In the genomic region with DNA sequence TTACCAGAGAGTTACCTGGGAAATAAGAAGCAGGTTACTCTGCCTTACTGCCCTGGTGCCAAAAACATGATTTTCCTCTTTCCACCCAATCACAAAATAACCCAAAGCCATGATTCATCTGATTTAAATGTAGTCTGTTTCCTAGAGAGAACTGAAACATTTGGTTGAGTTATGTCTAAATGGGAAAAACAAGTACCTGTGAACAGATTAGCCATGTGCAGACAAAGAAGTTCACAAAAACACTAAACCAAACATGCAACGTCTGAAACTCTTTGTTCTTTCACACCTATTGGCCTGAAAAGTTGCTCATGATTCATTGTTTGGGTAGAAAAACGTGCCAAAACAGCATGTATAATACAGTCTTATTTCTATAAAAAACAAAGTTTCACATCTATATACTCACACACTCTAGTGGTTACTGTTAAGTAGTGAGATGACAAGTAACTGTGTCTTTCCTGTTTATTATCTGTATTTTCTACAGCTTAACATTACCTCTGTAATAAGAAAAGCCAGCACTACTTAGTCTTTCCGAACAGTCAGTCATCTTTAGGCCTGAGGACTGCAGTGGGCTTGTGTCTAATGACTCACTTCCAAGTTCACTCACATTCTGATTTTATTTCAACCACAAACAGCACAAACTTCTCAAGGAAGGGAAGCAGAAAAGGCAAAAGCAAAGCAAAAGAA, we compare ENCODE assay signal across 1 cellular context.
A peak's percentile ranks its signal among the peaks of the same experiment; 100 is the strongest.
TF ChIP-seq lines count a peak whose summit lies in the region.

No MANE protein-coding gene starts in this region.

TF ChIP-seq in GM12878, 131 proteins besides CTCF, POLR2A, EP300 and RAD21 (continued from another document and continues in another):
- TF ChIP-seq, protein P1, sequence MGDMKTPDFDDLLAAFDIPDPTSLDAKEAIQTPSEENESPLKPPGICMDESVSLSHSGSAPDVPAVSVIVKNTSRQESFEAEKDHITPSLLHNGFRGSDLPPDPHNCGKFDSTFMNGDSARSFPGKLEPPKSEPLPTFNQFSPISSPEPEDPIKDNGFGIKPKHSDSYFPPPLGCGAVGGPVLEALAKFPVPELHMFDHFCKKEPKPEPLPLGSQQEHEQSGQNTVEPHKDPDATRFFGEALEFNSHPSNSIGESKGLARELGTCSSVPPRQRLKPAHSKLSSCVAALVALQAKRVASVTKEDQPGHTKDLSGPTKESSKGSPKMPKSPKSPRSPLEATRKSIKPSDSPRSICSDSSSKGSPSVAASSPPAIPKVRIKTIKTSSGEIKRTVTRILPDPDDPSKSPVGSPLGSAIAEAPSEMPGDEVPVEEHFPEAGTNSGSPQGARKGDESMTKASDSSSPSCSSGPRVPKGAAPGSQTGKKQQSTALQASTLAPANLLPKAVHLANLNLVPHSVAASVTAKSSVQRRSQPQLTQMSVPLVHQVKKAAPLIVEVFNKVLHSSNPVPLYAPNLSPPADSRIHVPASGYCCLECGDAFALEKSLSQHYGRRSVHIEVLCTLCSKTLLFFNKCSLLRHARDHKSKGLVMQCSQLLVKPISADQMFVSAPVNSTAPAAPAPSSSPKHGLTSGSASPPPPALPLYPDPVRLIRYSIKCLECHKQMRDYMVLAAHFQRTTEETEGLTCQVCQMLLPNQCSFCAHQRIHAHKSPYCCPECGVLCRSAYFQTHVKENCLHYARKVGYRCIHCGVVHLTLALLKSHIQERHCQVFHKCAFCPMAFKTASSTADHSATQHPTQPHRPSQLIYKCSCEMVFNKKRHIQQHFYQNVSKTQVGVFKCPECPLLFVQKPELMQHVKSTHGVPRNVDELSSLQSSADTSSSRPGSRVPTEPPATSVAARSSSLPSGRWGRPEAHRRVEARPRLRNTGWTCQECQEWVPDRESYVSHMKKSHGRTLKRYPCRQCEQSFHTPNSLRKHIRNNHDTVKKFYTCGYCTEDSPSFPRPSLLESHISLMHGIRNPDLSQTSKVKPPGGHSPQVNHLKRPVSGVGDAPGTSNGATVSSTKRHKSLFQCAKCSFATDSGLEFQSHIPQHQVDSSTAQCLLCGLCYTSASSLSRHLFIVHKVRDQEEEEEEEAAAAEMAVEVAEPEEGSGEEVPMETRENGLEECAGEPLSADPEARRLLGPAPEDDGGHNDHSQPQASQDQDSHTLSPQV (IDR thresholded peaks at IDR 0.05): 0 out of 2 replicates have a peak, but pooled peaks have one; percentile 17
- TF ChIP-seq, protein P2, sequence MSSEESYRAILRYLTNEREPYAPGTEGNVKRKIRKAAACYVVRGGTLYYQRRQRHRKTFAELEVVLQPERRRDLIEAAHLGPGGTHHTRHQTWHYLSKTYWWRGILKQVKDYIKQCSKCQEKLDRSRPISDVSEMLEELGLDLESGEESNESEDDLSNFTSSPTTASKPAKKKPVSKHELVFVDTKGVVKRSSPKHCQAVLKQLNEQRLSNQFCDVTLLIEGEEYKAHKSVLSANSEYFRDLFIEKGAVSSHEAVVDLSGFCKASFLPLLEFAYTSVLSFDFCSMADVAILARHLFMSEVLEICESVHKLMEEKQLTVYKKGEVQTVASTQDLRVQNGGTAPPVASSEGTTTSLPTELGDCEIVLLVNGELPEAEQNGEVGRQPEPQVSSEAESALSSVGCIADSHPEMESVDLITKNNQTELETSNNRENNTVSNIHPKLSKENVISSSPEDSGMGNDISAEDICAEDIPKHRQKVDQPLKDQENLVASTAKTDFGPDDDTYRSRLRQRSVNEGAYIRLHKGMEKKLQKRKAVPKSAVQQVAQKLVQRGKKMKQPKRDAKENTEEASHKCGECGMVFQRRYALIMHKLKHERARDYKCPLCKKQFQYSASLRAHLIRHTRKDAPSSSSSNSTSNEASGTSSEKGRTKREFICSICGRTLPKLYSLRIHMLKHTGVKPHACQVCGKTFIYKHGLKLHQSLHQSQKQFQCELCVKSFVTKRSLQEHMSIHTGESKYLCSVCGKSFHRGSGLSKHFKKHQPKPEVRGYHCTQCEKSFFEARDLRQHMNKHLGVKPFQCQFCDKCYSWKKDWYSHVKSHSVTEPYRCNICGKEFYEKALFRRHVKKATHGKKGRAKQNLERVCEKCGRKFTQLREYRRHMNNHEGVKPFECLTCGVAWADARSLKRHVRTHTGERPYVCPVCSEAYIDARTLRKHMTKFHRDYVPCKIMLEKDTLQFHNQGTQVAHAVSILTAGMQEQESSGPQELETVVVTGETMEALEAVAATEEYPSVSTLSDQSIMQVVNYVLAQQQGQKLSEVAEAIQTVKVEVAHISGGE (CRISPR knock-in tag; IDR thresholded peaks at IDR 0.05): no peak
- TF ChIP-seq MTA3 (IDR thresholded peaks at IDR 0.05; ENCODE audit: borderline replicate concordance, low read length): peak; percentile 85; the same call in 1 of the 2 replicates
- TF ChIP-seq ZBED1 (IDR thresholded peaks at IDR 0.05; ENCODE audit: borderline replicate concordance): no peak
- TF ChIP-seq, protein P3, sequence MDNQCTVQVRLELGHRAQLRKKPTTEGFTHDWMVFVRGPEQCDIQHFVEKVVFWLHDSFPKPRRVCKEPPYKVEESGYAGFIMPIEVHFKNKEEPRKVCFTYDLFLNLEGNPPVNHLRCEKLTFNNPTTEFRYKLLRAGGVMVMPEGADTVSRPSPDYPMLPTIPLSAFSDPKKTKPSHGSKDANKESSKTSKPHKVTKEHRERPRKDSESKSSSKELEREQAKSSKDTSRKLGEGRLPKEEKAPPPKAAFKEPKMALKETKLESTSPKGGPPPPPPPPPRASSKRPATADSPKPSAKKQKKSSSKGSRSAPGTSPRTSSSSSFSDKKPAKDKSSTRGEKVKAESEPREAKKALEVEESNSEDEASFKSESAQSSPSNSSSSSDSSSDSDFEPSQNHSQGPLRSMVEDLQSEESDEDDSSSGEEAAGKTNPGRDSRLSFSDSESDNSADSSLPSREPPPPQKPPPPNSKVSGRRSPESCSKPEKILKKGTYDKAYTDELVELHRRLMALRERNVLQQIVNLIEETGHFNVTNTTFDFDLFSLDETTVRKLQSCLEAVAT (IDR thresholded peaks at IDR 0.05): no peak
- TF ChIP-seq FOS (IDR thresholded peaks at IDR 0.05; ENCODE audit: borderline replicate concordance, extremely low read depth, insufficient read length): peak; percentile 7
- 0 out of 2 replicates have a peak, but pooled peaks have one; percentile 9 for TF ChIP-seq YY1 (IDR thresholded peaks at IDR 0.05; ENCODE audit: low read depth, low read length)
- peak; percentile 52 for TF ChIP-seq IRF4 (IDR thresholded peaks at IDR 0.05; ENCODE audit: low read depth, low read length)
- TF ChIP-seq, protein P4, sequence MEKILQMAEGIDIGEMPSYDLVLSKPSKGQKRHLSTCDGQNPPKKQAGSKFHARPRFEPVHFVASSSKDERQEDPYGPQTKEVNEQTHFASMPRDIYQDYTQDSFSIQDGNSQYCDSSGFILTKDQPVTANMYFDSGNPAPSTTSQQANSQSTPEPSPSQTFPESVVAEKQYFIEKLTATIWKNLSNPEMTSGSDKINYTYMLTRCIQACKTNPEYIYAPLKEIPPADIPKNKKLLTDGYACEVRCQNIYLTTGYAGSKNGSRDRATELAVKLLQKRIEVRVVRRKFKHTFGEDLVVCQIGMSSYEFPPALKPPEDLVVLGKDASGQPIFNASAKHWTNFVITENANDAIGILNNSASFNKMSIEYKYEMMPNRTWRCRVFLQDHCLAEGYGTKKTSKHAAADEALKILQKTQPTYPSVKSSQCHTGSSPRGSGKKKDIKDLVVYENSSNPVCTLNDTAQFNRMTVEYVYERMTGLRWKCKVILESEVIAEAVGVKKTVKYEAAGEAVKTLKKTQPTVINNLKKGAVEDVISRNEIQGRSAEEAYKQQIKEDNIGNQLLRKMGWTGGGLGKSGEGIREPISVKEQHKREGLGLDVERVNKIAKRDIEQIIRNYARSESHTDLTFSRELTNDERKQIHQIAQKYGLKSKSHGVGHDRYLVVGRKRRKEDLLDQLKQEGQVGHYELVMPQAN (conservative IDR thresholded peaks at IDR 0.05): no peak
- 0 out of 2 replicates have a peak, but pooled peaks have one; percentile 50 for TF ChIP-seq RCOR1 (conservative IDR thresholded peaks at IDR 0.05; ENCODE audit: low read depth, low read length)
- TF ChIP-seq MXI1 (IDR thresholded peaks at IDR 0.05; ENCODE audit: low read depth, low read length): no peak
- no peak for TF ChIP-seq ZNF622 (IDR thresholded peaks at IDR 0.05)
- TF ChIP-seq, protein P5, sequence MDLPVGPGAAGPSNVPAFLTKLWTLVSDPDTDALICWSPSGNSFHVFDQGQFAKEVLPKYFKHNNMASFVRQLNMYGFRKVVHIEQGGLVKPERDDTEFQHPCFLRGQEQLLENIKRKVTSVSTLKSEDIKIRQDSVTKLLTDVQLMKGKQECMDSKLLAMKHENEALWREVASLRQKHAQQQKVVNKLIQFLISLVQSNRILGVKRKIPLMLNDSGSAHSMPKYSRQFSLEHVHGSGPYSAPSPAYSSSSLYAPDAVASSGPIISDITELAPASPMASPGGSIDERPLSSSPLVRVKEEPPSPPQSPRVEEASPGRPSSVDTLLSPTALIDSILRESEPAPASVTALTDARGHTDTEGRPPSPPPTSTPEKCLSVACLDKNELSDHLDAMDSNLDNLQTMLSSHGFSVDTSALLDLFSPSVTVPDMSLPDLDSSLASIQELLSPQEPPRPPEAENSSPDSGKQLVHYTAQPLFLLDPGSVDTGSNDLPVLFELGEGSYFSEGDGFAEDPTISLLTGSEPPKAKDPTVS (IDR thresholded peaks at IDR 0.05; ENCODE audit: low read depth, low read length): no peak
- TF ChIP-seq, protein P6, sequence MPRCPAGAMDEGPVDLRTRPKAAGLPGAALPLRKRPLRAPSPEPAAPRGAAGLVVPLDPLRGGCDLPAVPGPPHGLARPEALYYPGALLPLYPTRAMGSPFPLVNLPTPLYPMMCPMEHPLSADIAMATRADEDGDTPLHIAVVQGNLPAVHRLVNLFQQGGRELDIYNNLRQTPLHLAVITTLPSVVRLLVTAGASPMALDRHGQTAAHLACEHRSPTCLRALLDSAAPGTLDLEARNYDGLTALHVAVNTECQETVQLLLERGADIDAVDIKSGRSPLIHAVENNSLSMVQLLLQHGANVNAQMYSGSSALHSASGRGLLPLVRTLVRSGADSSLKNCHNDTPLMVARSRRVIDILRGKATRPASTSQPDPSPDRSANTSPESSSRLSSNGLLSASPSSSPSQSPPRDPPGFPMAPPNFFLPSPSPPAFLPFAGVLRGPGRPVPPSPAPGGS (IDR thresholded peaks at IDR 0.05; ENCODE audit: borderline replicate concordance, insufficient read depth, low read depth, low read length, poor library complexity, severe bottlenecking): peak; percentile 82
- TF ChIP-seq, protein P7, sequence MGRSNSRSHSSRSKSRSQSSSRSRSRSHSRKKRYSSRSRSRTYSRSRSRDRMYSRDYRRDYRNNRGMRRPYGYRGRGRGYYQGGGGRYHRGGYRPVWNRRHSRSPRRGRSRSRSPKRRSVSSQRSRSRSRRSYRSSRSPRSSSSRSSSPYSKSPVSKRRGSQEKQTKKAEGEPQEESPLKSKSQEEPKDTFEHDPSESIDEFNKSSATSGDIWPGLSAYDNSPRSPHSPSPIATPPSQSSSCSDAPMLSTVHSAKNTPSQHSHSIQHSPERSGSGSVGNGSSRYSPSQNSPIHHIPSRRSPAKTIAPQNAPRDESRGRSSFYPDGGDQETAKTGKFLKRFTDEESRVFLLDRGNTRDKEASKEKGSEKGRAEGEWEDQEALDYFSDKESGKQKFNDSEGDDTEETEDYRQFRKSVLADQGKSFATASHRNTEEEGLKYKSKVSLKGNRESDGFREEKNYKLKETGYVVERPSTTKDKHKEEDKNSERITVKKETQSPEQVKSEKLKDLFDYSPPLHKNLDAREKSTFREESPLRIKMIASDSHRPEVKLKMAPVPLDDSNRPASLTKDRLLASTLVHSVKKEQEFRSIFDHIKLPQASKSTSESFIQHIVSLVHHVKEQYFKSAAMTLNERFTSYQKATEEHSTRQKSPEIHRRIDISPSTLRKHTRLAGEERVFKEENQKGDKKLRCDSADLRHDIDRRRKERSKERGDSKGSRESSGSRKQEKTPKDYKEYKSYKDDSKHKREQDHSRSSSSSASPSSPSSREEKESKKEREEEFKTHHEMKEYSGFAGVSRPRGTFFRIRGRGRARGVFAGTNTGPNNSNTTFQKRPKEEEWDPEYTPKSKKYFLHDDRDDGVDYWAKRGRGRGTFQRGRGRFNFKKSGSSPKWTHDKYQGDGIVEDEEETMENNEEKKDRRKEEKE (IDR thresholded peaks at IDR 0.05): no peak
- no peak for TF ChIP-seq POU2F2 (IDR thresholded peaks at IDR 0.05; ENCODE audit: borderline replicate concordance, low read depth, low read length)
- TF ChIP-seq PML (IDR thresholded peaks at IDR 0.05; ENCODE audit: low read length): no peak; the same call in 1 of the 2 replicates
- TF ChIP-seq, protein P8, sequence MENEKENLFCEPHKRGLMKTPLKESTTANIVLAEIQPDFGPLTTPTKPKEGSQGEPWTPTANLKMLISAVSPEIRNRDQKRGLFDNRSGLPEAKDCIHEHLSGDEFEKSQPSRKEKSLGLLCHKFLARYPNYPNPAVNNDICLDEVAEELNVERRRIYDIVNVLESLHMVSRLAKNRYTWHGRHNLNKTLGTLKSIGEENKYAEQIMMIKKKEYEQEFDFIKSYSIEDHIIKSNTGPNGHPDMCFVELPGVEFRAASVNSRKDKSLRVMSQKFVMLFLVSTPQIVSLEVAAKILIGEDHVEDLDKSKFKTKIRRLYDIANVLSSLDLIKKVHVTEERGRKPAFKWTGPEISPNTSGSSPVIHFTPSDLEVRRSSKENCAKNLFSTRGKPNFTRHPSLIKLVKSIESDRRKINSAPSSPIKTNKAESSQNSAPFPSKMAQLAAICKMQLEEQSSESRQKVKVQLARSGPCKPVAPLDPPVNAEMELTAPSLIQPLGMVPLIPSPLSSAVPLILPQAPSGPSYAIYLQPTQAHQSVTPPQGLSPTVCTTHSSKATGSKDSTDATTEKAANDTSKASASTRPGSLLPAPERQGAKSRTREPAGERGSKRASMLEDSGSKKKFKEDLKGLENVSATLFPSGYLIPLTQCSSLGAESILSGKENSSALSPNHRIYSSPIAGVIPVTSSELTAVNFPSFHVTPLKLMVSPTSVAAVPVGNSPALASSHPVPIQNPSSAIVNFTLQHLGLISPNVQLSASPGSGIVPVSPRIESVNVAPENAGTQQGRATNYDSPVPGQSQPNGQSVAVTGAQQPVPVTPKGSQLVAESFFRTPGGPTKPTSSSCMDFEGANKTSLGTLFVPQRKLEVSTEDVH (IDR thresholded peaks at IDR 0.05; ENCODE audit: low read depth, partially characterized antibody): no peak
- TF ChIP-seq, protein P9, sequence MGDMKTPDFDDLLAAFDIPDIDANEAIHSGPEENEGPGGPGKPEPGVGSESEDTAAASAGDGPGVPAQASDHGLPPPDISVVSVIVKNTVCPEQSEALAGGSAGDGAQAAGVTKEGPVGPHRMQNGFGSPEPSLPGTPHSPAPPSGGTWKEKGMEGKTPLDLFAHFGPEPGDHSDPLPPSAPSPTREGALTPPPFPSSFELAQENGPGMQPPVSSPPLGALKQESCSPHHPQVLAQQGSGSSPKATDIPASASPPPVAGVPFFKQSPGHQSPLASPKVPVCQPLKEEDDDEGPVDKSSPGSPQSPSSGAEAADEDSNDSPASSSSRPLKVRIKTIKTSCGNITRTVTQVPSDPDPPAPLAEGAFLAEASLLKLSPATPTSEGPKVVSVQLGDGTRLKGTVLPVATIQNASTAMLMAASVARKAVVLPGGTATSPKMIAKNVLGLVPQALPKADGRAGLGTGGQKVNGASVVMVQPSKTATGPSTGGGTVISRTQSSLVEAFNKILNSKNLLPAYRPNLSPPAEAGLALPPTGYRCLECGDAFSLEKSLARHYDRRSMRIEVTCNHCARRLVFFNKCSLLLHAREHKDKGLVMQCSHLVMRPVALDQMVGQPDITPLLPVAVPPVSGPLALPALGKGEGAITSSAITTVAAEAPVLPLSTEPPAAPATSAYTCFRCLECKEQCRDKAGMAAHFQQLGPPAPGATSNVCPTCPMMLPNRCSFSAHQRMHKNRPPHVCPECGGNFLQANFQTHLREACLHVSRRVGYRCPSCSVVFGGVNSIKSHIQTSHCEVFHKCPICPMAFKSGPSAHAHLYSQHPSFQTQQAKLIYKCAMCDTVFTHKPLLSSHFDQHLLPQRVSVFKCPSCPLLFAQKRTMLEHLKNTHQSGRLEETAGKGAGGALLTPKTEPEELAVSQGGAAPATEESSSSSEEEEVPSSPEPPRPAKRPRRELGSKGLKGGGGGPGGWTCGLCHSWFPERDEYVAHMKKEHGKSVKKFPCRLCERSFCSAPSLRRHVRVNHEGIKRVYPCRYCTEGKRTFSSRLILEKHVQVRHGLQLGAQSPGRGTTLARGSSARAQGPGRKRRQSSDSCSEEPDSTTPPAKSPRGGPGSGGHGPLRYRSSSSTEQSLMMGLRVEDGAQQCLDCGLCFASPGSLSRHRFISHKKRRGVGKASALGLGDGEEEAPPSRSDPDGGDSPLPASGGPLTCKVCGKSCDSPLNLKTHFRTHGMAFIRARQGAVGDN (IDR thresholded peaks at IDR 0.05): peak; percentile 95
- TF ChIP-seq NBN (IDR thresholded peaks at IDR 0.05): 0 out of 2 replicates have a peak, but pooled peaks have one; percentile 36
- TF ChIP-seq RBBP5 (conservative IDR thresholded peaks at IDR 0.05): no peak
